In the genomic region with DNA sequence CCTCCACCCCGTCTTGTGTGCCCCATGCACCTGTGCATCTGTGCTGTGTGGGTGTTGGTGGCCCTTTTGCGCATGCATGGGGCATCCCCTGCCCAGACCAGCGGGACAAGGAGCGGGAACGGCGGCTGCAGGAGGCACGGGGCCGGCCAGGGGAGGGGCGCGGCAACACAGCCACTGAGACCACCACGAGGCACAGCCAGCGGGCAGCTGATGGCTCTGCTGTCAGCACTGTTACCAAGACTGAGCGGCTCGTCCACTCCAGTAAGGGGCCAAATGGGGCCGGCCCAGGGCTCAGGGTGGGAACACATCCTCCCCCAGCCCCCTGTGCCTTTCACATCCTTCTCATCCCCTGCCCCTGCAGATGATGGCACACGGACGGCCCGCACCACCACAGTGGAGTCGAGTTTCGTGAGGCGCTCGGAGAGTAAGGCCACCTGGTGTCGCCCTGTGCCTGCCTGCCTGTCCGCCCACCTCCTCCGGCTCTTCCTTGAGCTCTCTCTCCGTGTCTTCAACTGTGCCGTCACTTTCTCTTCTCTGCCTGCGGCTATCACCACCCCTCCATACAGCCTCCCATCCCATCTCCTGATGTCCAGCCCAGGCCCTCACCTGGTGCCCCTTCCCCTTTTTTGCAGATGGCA, we compare ENCODE assay signal across 33 cellular contexts. TPM values are rescaled to one million over a fixed set of nuclear protein-coding genes. Genes with fewer than 3 reads are reported as not detected.
DNase-seq lines count a peak whose midpoint lies in the region; ATAC-seq, FAIRE-seq and TF ChIP-seq lines count a peak whose summit lies in the region.
"Had no signal": no experiment of that assay in that cellular context is flagged by ENCODE, and none has a peak within 500 bp of the region (broad histone marks: within the 10 kb centered on the region; RNA-seq: fewer than 3 reads in every experiment).

No MANE protein-coding gene starts in this region.

- H3K36me3 ChIP-seq in muscle layer of colon (ENCODE audit: insufficient read depth, low read length) (peaks cover 89% of the 10 kb centered on the region), thoracic aorta (peaks cover 81% of the 10 kb centered on the region)
- H3K36me3 ChIP-seq: ovary had no signal

- no peak overlapping the region for H3K56ac ChIP-seq in H9 (ENCODE audit: insufficient read length, low read depth, low read length)

- H3K4me3 ChIP-seq in coronary artery = no peak overlapping the region
- peak overlapping the region; percentile 2 to 86 for H3K4me3 ChIP-seq in muscle layer of colon (ENCODE audit: low read depth in 1 of 2, low read length in 2 of 2)
- H3K4me3 ChIP-seq in thoracic aorta = no peak overlapping the region
- no peak overlapping the region for H3K4me3 ChIP-seq in lower leg skin (ENCODE audit: low read depth, poor library complexity, severe bottlenecking)
- H3K4me3 ChIP-seq: K562, ovary, SK-N-MC had no signal

- intact Hi-C loops in lower leg skin (cut with DNase I; ENCODE audit: low total_unique reads) = no loop called here

- no peak overlapping the region for H3T11ph ChIP-seq in H9 (ENCODE audit: low read length)

- H2BK5ac ChIP-seq in H9 (ENCODE audit: insufficient read length, low read length) = no peak overlapping the region

- H2AFZ ChIP-seq in H9 (ENCODE audit: low read length) = no peak overlapping the region

- H4K5ac ChIP-seq in H9 (ENCODE audit: insufficient read length, low read depth, low read length) = no peak overlapping the region

- H3K79me1 ChIP-seq in H9 (ENCODE audit: insufficient read depth, low read depth, low read length, poor library complexity, severe bottlenecking) = no peaks in the 10 kb centered on the region

- no peak for FAIRE-seq in RCC 7860 (lab: Jason Lieb, UNC)
- FAIRE-seq: GM12891, K562, small intestine had no signal

- peaks cover 4 to 25% of the 10 kb centered on the region in 2 experiments for H3K4me1 Mint-ChIP-seq in H9
- H3K4me1 Mint-ChIP-seq: activated CD8-positive, alpha-beta memory T cell treated with anti-CD3 and anti-CD28 coated beads, Interleukin-2, amount 10 ng/mL, durations not matched to agents 7 days and 5 days had no signal

- TF ChIP-seq CTCF in H9 (conservative IDR thresholded peaks at IDR 0.05) (no peak), coronary artery (IDR thresholded peaks at IDR 0.05) (no peak), thoracic aorta (IDR thresholded peaks at IDR 0.05) (no peak), lower leg skin (IDR thresholded peaks at IDR 0.05) (no peak)

- H2AK5ac ChIP-seq in H9 (ENCODE audit: insufficient read length, low read length) = no peak overlapping the region

- no peaks in the 10 kb centered on the region; a peak in 1 of 5 replicates for H3K9me3 Mint-ChIP-seq in H9
- H3K9me3 Mint-ChIP-seq: activated naive CD8-positive, alpha-beta T cell treated with anti-CD3 and anti-CD28 coated beads, Interleukin-2, amount 50 U/mL, for 24 hours; activated T-cell treated with anti-CD3 and anti-CD28 coated beads, Interleukin-2, amount 50 U/mL, for 4 hours; nephron progenitor cell; T-helper 1 cell treated with Interleukin-12 subunit alpha and Interleukin-12 subunit beta and Interleukin-4 antibody, amounts not matched to agents 30 μg/mL and 1 μg/mL, for 36 hours had no signal

- ATAC-seq in thoracic aorta (ENCODE audit: insufficient number of reproducible peaks, low FRiP score, low read depth) = no peak
- ATAC-seq: activated CD4-positive, CD25-positive, alpha-beta regulatory T cell treated with anti-CD3 and anti-CD28 coated beads, Interleukin-2, amount 50 U/mL, for 24 hours; activated CD8-positive, alpha-beta memory T cell treated with anti-CD3 and anti-CD28 coated beads, Interleukin-2, amount 10 ng/mL, durations not matched to agents 7 days and 5 days; activated naive CD8-positive, alpha-beta T cell treated with anti-CD3 and anti-CD28 coated beads, Interleukin-2, amount 50 U/mL, for 24 hours; activated T-cell treated with anti-CD3 and anti-CD28 coated beads, Interleukin-2, amount 50 U/mL, for 4 hours; HCT116; K562 had no signal

- H2BK20ac ChIP-seq in H9 (ENCODE audit: low read depth, low read length, poor library complexity, severe bottlenecking) = no peak overlapping the region

- no peak for TF ChIP-seq POLR2A in lower leg skin (IDR thresholded peaks at IDR 0.05)

- H3K4ac ChIP-seq in H9 (ENCODE audit: low read depth, low read length) = no peak overlapping the region

- H3K27me3 ChIP-seq in H9 (ENCODE audit: insufficient read depth, low read length) (no peaks in the 10 kb centered on the region), muscle layer of colon (ENCODE audit: control insufficient read depth in 1 of 2, insufficient read depth in 2 of 2, low read length in 2 of 2) (no peaks in the 10 kb centered on the region), thoracic aorta (replicated peaks; ENCODE audit: insufficient read depth) (no peaks in the 10 kb centered on the region)
- H3K27me3 ChIP-seq: ovary had no signal

- H3K9me3 ChIP-seq in H9 (ENCODE audit: control insufficient read depth, low read depth, low read length) (no peaks in the 10 kb centered on the region), muscle layer of colon (ENCODE audit: low read length) (no peaks in the 10 kb centered on the region), thoracic aorta (no peaks in the 10 kb centered on the region)
- H3K9me3 ChIP-seq: ovary had no signal

- H3K79me2 ChIP-seq in H9 (ENCODE audit: insufficient read depth, low read length) = no peaks in the 10 kb centered on the region

- WGBS in H9 (ENCODE audit: extremely low coverage, insufficient read length, low lambda C conversion rate) = no CpG with 5 or more reads among the region's 28 CpGs
- WGBS in lower leg skin, 2 donors = 93 to 96% methylated on average over 27 to 28 of the region's 28 CpGs

- H3K4me3 Mint-ChIP-seq in H9 = no peak overlapping the region; a peak in 1 of 5 replicates
- H3K4me3 Mint-ChIP-seq: activated CD8-positive, alpha-beta memory T cell treated with anti-CD3 and anti-CD28 coated beads, Interleukin-2, amount 10 ng/mL, durations not matched to agents 7 days and 5 days; activated naive CD8-positive, alpha-beta T cell treated with anti-CD3 and anti-CD28 coated beads, Interleukin-2, amount 50 U/mL, for 24 hours; activated T-cell treated with anti-CD3 and anti-CD28 coated beads, Interleukin-2, amount 50 U/mL, for 4 hours; nephron progenitor cell; T-helper 1 cell treated with Interleukin-12 subunit alpha and Interleukin-12 subunit beta and Interleukin-4 antibody, amounts not matched to agents 30 μg/mL and 1 μg/mL, for 36 hours had no signal

- no peak overlapping the region for H3K27ac ChIP-seq in H9 (ENCODE audit: insufficient read length, low read depth, low read length)
- peak overlapping the region; percentile 50 to 73 for H3K27ac ChIP-seq in coronary artery
- peak overlapping the region; percentile 82 for H3K27ac ChIP-seq in muscle layer of colon (ENCODE audit: low read depth, low read length)
- H3K27ac ChIP-seq in thoracic aorta = peak overlapping the region; percentile 76 to 99
- no peak overlapping the region for H3K27ac ChIP-seq in caudate nucleus (ENCODE audit: low read depth, low read length)
- H3K27ac ChIP-seq: ovary, RWPE1, SK-N-MC had no signal

- peaks cover 3 to 10% (median 3%) of the 10 kb centered on the region in 3 experiments; a peak in 4 of 7 replicates for H3K36me3 Mint-ChIP-seq in H9 (ENCODE audit: insufficient read depth in 1 of 3, low read depth in 3 of 3)

- H2BK12ac ChIP-seq in H9 (ENCODE audit: insufficient read length, low read depth, low read length) = no peak overlapping the region

- H2BK15ac ChIP-seq in H9 (ENCODE audit: low read depth, low read length) = no peak overlapping the region

- no peak overlapping the region for H3K23ac ChIP-seq in H9 (ENCODE audit: insufficient read length, low read depth, low read length)

- 0 out of 2 replicates have a peak, but pooled peaks cover 3% of the 10 kb centered on the region for H3K4me1 ChIP-seq in H9 (ENCODE audit: insufficient read depth, low read length)
- H3K4me1 ChIP-seq in muscle layer of colon (ENCODE audit: insufficient read depth, low read length) = peaks cover 58% of the 10 kb centered on the region
- peaks cover 40 to 95% of the 10 kb centered on the region in 2 donors for H3K4me1 ChIP-seq in thoracic aorta (ENCODE audit: control insufficient read depth in 1 of 2, low read depth in 2 of 2)

- H4K91ac ChIP-seq in H9 (ENCODE audit: insufficient read length, low read depth, low read length) = no peak overlapping the region

- H4K20me1 ChIP-seq in H9 (ENCODE audit: control insufficient read depth, insufficient read depth, insufficient read length) = no peaks in the 10 kb centered on the region

- H3K18ac ChIP-seq in H9 (ENCODE audit: insufficient read length, low read depth, low read length) = no peak overlapping the region

- no peak overlapping the region for H3K4me2 ChIP-seq in H9 (ENCODE audit: insufficient read depth, insufficient read length, low read length)

- H4K8ac ChIP-seq in H9 (replicated peaks; ENCODE audit: insufficient read length, low read depth, low read length) = no peak overlapping the region

- H3K14ac ChIP-seq in H9 (ENCODE audit: insufficient read depth, low read length) = no peak overlapping the region; the same call in 1 of the 2 replicates

- H3K23me2 ChIP-seq in H9 (ENCODE audit: insufficient read length, low read depth, low read length, poor library complexity, severe bottlenecking) = peaks cover 6% of the 10 kb centered on the region

- no peak overlapping the region for H3K9ac ChIP-seq in H9 (ENCODE audit: extremely low read depth, insufficient read length, low read length)
- peak overlapping the region; percentile 75 for H3K9ac ChIP-seq in muscle layer of colon (ENCODE audit: low read length)

- H3K27me3 Mint-ChIP-seq in H9 (ENCODE audit: low read depth) = no peaks in the 10 kb centered on the region
- H3K27me3 Mint-ChIP-seq: activated CD8-positive, alpha-beta memory T cell treated with anti-CD3 and anti-CD28 coated beads, Interleukin-2, amount 10 ng/mL, durations not matched to agents 7 days and 5 days; activated naive CD8-positive, alpha-beta T cell treated with anti-CD3 and anti-CD28 coated beads, Interleukin-2, amount 50 U/mL, for 24 hours had no signal

- H3K27ac Mint-ChIP-seq in H9 = no peak overlapping the region
- H3K27ac Mint-ChIP-seq: activated CD8-positive, alpha-beta memory T cell treated with anti-CD3 and anti-CD28 coated beads, Interleukin-2, amount 10 ng/mL, durations not matched to agents 7 days and 5 days; activated naive CD8-positive, alpha-beta T cell treated with anti-CD3 and anti-CD28 coated beads, Interleukin-2, amount 50 U/mL, for 24 hours; nephron progenitor cell; T-helper 1 cell treated with Interleukin-12 subunit alpha and Interleukin-12 subunit beta and Interleukin-4 antibody, amounts not matched to agents 30 μg/mL and 1 μg/mL, for 36 hours had no signal

- H2BK120ac ChIP-seq in H9 (ENCODE audit: low read depth, low read length, poor library complexity, severe bottlenecking) = no peak overlapping the region

- DNase-seq in H9 (peak; percentile 70), coronary artery (ENCODE audit: low spot score) (no peak), thoracic aorta (ENCODE audit: low spot score) (no peak), lower leg skin (ENCODE audit: low spot score in 2 of 2) (no peak), RCC 7860 (ENCODE audit: low spot score) (no peak), caudate nucleus (lab: John Stamatoyannopoulos, UW) (no peak), NCI-H1092 treated with DMSO at 0.1 percent for 48 hours (lab: John Stamatoyannopoulos, UW) (no peak)
- DNase-seq: activated CD4-positive, alpha-beta T cell treated with anti-CD3 and anti-CD28 coated beads, Interleukin-2, amount 50 U/mL, for 4 hours; activated CD8-positive, alpha-beta memory T cell treated with anti-CD3 and anti-CD28 coated beads, Interleukin-2, amount 10 ng/mL, durations not matched to agents 7 days and 5 days; activated gamma-delta T cell treated with Interleukin-2 at 50 U/mL for 16 hours; activated naive CD8-positive, alpha-beta T cell treated with anti-CD3 and anti-CD28 coated beads, Interleukin-2, amount 50 U/mL, for 24 hours; activated T-cell treated with anti-CD3 and anti-CD28 coated beads, Interleukin-2, amount 50 U/mL, for 4 hours; central memory CD4-positive, alpha-beta T cell; dermis blood vessel endothelial cell; DMS153; foreskin melanocyte; NCI-H1092; NCI-H187; NCI-H2171; nephron progenitor cell; retina; small intestine; stimulated activated naive CD4-positive, alpha-beta T cell treated with Interleukin-2 at 50 U/mL for 16 hours had no signal

RNA-seq across cellular contexts. Expression of a gene that starts 10.6 kb away (rescaled TPM):
- total RNA-seq in H9 (2021) = 18.6 and 20.1 TPM in 2 replicates
- total RNA-seq in thoracic aorta = 1,000 to 10,000 TPM in 1 of 2 donors, 100 to 1,000 TPM in 1; 453 to 1,695 TPM
- total RNA-seq in lower leg skin = 100 to 1,000 TPM in 2 of 4 donors, 10 to 100 TPM in 2; 66.6 to 164 (median 92.8) TPM

RNA-seq across cellular contexts. Expression of a gene that starts 15.6 kb away (rescaled TPM):
- total RNA-seq in H9 (2021) = 21.1 and 23.4 TPM in 2 replicates
- total RNA-seq in thoracic aorta = 100 to 1,000 TPM; 632 to 946 TPM
- 10 to 100 TPM; 46.1 to 86.1 (median 62.3) TPM for total RNA-seq in lower leg skin

RNA-seq across cellular contexts. Expression of a gene that starts 26.0 kb away (rescaled TPM):
- total RNA-seq in H9 (2021) = 4.7 and 4.9 TPM in 2 replicates
- 1 to 10 TPM; 2.3 to 4.1 TPM for total RNA-seq in thoracic aorta
- total RNA-seq in lower leg skin = 1 to 10 TPM; 1.4 to 4.2 (median 2.9) TPM
- total RNA-seq: dermis blood vessel endothelial cell had no signal

RNA-seq across cellular contexts. Expression of a gene that starts 43.6 kb away (rescaled TPM):
- 8.2 and 8.3 TPM in 2 replicates for total RNA-seq in H9 (2021)
- not detected for total RNA-seq in thoracic aorta
- total RNA-seq in lower leg skin = 10 to 100 TPM in 2 of 4 donors, 1 to 10 TPM in 2; 6.5 to 11.3 (median 8.7) TPM
- total RNA-seq: activated CD8-positive, alpha-beta memory T cell treated with anti-CD3 and anti-CD28 coated beads, Interleukin-2, amount 10 ng/mL, durations not matched to agents 7 days and 5 days; activated T-cell treated with anti-CD3 and anti-CD28 coated beads, Interleukin-2, amount 50 U/mL, for 4 hours; dermis blood vessel endothelial cell; NCI-H460 had no signal

Comparison
In these comparisons a context has a peak if more than half of its experiments do, and no peak if none do; other contexts are left out.
1. H3K27ac ChIP-seq: peak in coronary artery (2 of 2), muscle layer of colon (single experiment) and thoracic aorta (2 of 2); none in H9 (single experiment) and caudate nucleus (single experiment).
2. H3K4me3 ChIP-seq: peak in muscle layer of colon (2 of 2); none in coronary artery (single experiment), thoracic aorta (single experiment) and lower leg skin (single experiment).
3. RNA of a gene that starts 15.6 kb away (total RNA-seq): 632 to 946 TPM in thoracic aorta; 46.1 to 86.1 TPM in lower leg skin and 21.1 to 23.4 TPM in H9; every median in the first group is over 4 times any median in the second.